15 cellular contexts compared by ENCODE assay signal in the genomic region with DNA sequence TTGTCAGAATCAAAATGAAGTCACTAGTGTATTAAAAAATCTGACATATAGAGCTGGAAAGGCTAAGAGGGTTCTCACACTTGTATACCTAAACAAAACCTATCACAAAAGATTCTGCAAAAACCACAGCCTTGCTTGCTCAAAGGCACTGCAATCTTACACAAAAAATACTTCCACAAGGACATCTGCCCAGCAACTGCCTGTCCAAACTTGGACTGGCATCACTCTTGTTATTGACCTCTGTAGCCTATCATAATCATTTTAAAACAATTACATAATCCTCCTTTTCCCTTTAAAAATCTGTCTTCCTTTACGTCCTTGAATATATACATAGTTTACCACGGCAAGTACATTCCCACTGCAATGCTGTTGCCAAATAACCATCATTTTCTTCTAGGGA. TPM values are rescaled to one million over a fixed set of nuclear protein-coding genes. Genes with fewer than 3 reads are reported as not detected.
DNase-seq lines count a peak whose midpoint lies in the region; ATAC-seq and TF ChIP-seq lines count a peak whose summit lies in the region.
"Had no signal": no experiment of that assay in that cellular context is flagged by ENCODE, and none has a peak within 500 bp of the region (broad histone marks: within the 10 kb centered on the region; RNA-seq: fewer than 3 reads in every experiment).

No MANE protein-coding gene starts in this region.

- H3K27me3 Mint-ChIP-seq in endodermal cell (ENCODE audit: insufficient read depth) = peaks cover 2% of the 10 kb centered on the region
- H3K27me3 Mint-ChIP-seq: B cell; CD4-positive, alpha-beta T cell had no signal

- no peaks in the 10 kb centered on the region for H3K9me3 ChIP-seq in right cardiac atrium (ENCODE audit: control insufficient read depth, low read length)
- H3K9me3 ChIP-seq in endodermal cell (ENCODE audit: control insufficient read depth, low read length) = peaks cover 78% of the 10 kb centered on the region

- peaks cover 79% of the 10 kb centered on the region for H3K36me3 Mint-ChIP-seq in endodermal cell (ENCODE audit: low read depth)

- H3K27ac Mint-ChIP-seq in endodermal cell = no peak overlapping the region
- H3K27ac Mint-ChIP-seq: B cell; CD4-positive, alpha-beta T cell; GM23338 had no signal

- H3K4me1 Mint-ChIP-seq in endodermal cell = no peaks in the 10 kb centered on the region

- H3K4me1 ChIP-seq in right cardiac atrium (ENCODE audit: control insufficient read depth, insufficient read depth, low read length) (peaks cover 2% of the 10 kb centered on the region), endodermal cell (ENCODE audit: control insufficient read depth, insufficient read depth, low read length) (no peaks in the 10 kb centered on the region)

- H3K27ac ChIP-seq in right cardiac atrium (ENCODE audit: low read length) = no peak overlapping the region
- H3K27ac ChIP-seq in endodermal cell (ENCODE audit: low read depth, low read length) = no peak overlapping the region

- H3K4me3 Mint-ChIP-seq in endodermal cell = no peak overlapping the region
- H3K4me3 Mint-ChIP-seq: B cell; CD4-positive, alpha-beta T cell; GM23338 had no signal

- peaks cover 31% of the 10 kb centered on the region for H3K36me3 ChIP-seq in endodermal cell (ENCODE audit: control insufficient read depth, insufficient read depth, low read length)

- intact Hi-C loops in Right ventricle myocardium superior (cut with DNase I) = no loop called here
- intact Hi-C loops in right cardiac atrium (cut with DNase I) = no loop called here

- no peak for TF ChIP-seq CTCF in endodermal cell (conservative IDR thresholded peaks at IDR 0.05)
- TF ChIP-seq CTCF in GM20000 (IDR thresholded peaks at IDR 0.05; ENCODE audit: extremely low read depth, missing control alignments) = no peak

- DNase-seq in Right ventricle myocardium superior = no peak
- no peak for DNase-seq in right cardiac atrium
- DNase-seq in endodermal cell = no peak
- no peak for DNase-seq in left lobe of liver (ENCODE audit: low spot score)
- no peak for DNase-seq in hypothalamus (lab: John Stamatoyannopoulos, UW)
- no peak for DNase-seq in GM20000 (ENCODE audit: low spot score)
- DNase-seq in AG20443 (ENCODE audit: low spot score) = no peak
- DNase-seq: 8988T; C1 segment of cervical spinal cord; Calu3; CD4-positive, alpha-beta T cell; DMS 273 treated with DMSO at 0.1 percent for 48 hours; H7 had no signal

- ATAC-seq in Right ventricle myocardium superior (ENCODE audit: poor library complexity) (peak; percentile 36), right cardiac atrium (no peak), left lobe of liver (peak; percentile 47)
- ATAC-seq: GM23338 had no signal

- no peak overlapping the region for H3K4me3 ChIP-seq in right cardiac atrium (ENCODE audit: low read length)
- peak overlapping the region; percentile 61 for H3K4me3 ChIP-seq in endodermal cell (ENCODE audit: low read length)
- H3K4me3 ChIP-seq: GM23338 had no signal

- H3K27me3 ChIP-seq in right cardiac atrium (ENCODE audit: control insufficient read depth, insufficient read depth) (no peaks in the 10 kb centered on the region), endodermal cell (ENCODE audit: control insufficient read depth, insufficient read depth, low read length, poor library complexity, severe bottlenecking) (no peaks in the 10 kb centered on the region)

- peaks cover 79% of the 10 kb centered on the region for H3K9me3 Mint-ChIP-seq in endodermal cell

- H3K9ac ChIP-seq in endodermal cell (ENCODE audit: extremely low read depth, low read length, poor library complexity, severe bottlenecking) = no peak overlapping the region

- 55% methylated on average over 2 of the region's 2 CpGs for WGBS in right cardiac atrium
- WGBS in endodermal cell (ENCODE audit: insufficient coverage in 1 of 2, insufficient read length in 1 of 2), 2 experiments = 91 to 100% methylated on average over 2 of the region's 2 CpGs

RNA-seq across cellular contexts. Expression of gene CHMP3, which starts 19.9 kb away (rescaled TPM):
- 173 TPM for total RNA-seq in Right ventricle myocardium superior
- 100 to 1,000 TPM; 144 to 164 (median 155) TPM for total RNA-seq in right cardiac atrium
- polyA plus RNA-seq in right cardiac atrium = 89.7 TPM
- total RNA-seq in endodermal cell = 10 to 100 TPM; 20.5 to 29.3 TPM
- 39.0 TPM for polyA plus RNA-seq in endodermal cell (2013, experiment 1 of 2)
- 37.2 TPM for polyA plus RNA-seq in endodermal cell (2013, experiment 2 of 2)
- total RNA-seq in left lobe of liver = 22.0 TPM

Comparison
In these comparisons a context has a peak if more than half of its experiments do, and no peak if none do; other contexts are left out.
1. ATAC-seq: peak in Right ventricle myocardium superior (single experiment) and left lobe of liver (single experiment); none in right cardiac atrium (0 of 2).